21 cellular contexts compared by ENCODE assay signal in the genomic region with DNA sequence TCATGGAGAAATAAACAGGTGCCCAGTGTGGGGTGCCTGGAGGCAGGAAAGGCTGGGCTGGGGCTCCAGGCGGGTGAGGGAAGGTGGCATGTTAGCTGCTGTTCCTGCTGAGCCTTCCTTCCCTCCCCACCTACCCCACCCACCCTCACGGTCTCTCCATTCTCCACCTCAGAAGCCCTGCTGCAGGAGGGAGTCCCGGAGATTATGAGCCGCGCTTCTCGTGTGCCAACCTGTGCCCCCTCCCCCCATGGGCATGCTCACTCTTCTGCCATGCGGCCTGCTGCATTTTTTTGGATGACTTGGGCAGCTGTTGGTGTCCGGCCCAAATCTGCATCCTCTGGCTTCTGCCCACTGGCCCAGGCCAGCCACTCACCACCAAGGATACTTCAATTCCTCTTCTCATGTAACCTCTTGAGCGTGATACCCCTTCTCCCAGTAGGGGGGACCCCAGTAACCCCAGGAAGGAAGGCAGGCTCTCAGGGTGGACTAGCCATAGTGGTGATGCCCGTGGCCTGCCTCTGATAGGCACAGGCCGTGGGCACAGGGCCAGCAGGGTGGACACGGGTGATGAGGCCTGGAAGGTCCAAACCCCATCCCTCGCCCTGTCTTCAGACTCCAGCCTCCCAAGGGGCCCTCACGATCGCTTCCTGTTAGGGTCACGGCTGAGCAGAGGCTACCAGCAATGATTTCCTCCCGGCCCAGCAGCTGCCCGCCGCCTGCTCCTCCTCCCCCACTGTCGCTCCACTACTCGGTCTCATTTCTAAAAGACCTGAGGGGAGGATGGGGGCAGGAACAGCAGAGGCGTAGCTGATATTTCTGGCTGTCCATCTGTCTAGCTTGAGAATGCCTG. TPM values are rescaled to one million over a fixed set of nuclear protein-coding genes. Genes with fewer than 3 reads are reported as not detected.
A peak's percentile ranks its signal among the peaks of the same experiment; 100 is the strongest.
DNase-seq lines count a peak whose midpoint lies in the region; ATAC-seq and TF ChIP-seq lines count a peak whose summit lies in the region.
"Had no signal": no experiment of that assay in that cellular context is flagged by ENCODE, and none has a peak within 500 bp of the region (broad histone marks: within the 10 kb centered on the region; RNA-seq: fewer than 3 reads in every experiment).

No MANE protein-coding gene starts in this region.

- no peaks in the 10 kb centered on the region for H3K27me3 ChIP-seq in lower lobe of right lung (ENCODE audit: low read depth)

- H3K4me1 Mint-ChIP-seq in chondrocyte (ENCODE audit: low read depth): peaks cover 84% of the 10 kb centered on the region
- peaks cover 60% of the 10 kb centered on the region for H3K4me1 Mint-ChIP-seq in type B pancreatic cell (ENCODE audit: unreplicated experiment)
- H3K4me1 Mint-ChIP-seq: CD8-positive, alpha-beta memory T cell; immature natural killer cell had no signal

- TF ChIP-seq CTCF in chondrocyte (IDR thresholded peaks at IDR 0.05) (no peak), lower lobe of right lung (IDR thresholded peaks at IDR 0.05) (no peak), type B pancreatic cell (conservative IDR thresholded peaks at IDR 0.05) (no peak)

- H3K4me3 ChIP-seq in lower lobe of right lung: no peak overlapping the region
- H3K4me3 ChIP-seq: GM23248 had no signal

- peak overlapping the region; percentile 85 for H3K27ac Mint-ChIP-seq in chondrocyte (ENCODE audit: unreplicated experiment)
- peak overlapping the region; percentile 21 for H3K27ac Mint-ChIP-seq in type B pancreatic cell
- H3K27ac Mint-ChIP-seq: activated CD8-positive, alpha-beta T cell treated with anti-CD3 and anti-CD28 coated beads for 36 hours; CD8-positive, alpha-beta memory T cell; effector memory CD8-positive, alpha-beta T cell; immature natural killer cell; stimulated activated memory B cell treated with anti-CD40 and anti-IgM and Interleukin-4, amounts not matched to agents 10 μg/mL and 1 μg/mL and 100 μg/mL, for 72 hours had no signal

- DNase-seq in NCI-H2227 (lab: John Stamatoyannopoulos, UW; ENCODE audit: unreplicated experiment) (peak; percentile 20), NCI-H2227 treated with DMSO at 0.1 percent for 48 hours (lab: John Stamatoyannopoulos, UW) (no peak), chondrocyte (ENCODE audit: low spot score) (peak; percentile 90), lower lobe of right lung (no peak), type B pancreatic cell (ENCODE audit: extremely low spot score, unreplicated experiment) (no peak), HT-29 (ENCODE audit: low spot score) (no peak), HK-2 (ENCODE audit: unreplicated experiment) (no peak)
- DNase-seq: activated CD8-positive, alpha-beta T cell treated with anti-CD3 and anti-CD28 coated beads for 36 hours; anterior cingulate cortex; CD8-positive, alpha-beta memory T cell; effector memory CD8-positive, alpha-beta T cell; immature natural killer cell; Karpas-422; NCI-H1694 treated with DMSO at 0.1 percent for 48 hours; NCI-H526 treated with DMSO at 0.1 percent for 48 hours; stimulated activated CD4-positive, alpha-beta T cell treated with anti-CD3 and anti-CD28 coated beads, Interleukin-4, amount 100 ng/mL, for 4 hours; T1000 had no signal

- intact Hi-C loops in lower lobe of right lung (cut with DNase I): no loop called here

- ATAC-seq in lower lobe of right lung (no peak), HG03139 (IDR thresholded peaks at IDR 0.05; ENCODE audit: unreplicated experiment) (no peak)
- ATAC-seq: activated CD8-positive, alpha-beta T cell treated with anti-CD3 and anti-CD28 coated beads for 36 hours; effector memory CD8-positive, alpha-beta T cell; stimulated activated memory B cell treated with anti-CD40 and anti-IgM and Interleukin-4, amounts not matched to agents 10 μg/mL and 1 μg/mL and 100 μg/mL, for 72 hours had no signal

- no peaks in the 10 kb centered on the region for H3K9me3 ChIP-seq in lower lobe of right lung

- H3K4me3 Mint-ChIP-seq in chondrocyte (ENCODE audit: unreplicated experiment) (no peak overlapping the region), type B pancreatic cell (peak overlapping the region; percentile 25)
- H3K4me3 Mint-ChIP-seq: activated CD8-positive, alpha-beta T cell treated with anti-CD3 and anti-CD28 coated beads for 36 hours; CD8-positive, alpha-beta memory T cell; effector memory CD8-positive, alpha-beta T cell; immature natural killer cell; stimulated activated memory B cell treated with anti-CD40 and anti-IgM and Interleukin-4, amounts not matched to agents 10 μg/mL and 1 μg/mL and 100 μg/mL, for 72 hours had no signal

- no peaks in the 10 kb centered on the region for H3K36me3 ChIP-seq in lower lobe of right lung

- H3K36me3 Mint-ChIP-seq in chondrocyte (ENCODE audit: low read depth) (no peaks in the 10 kb centered on the region), type B pancreatic cell (no peaks in the 10 kb centered on the region)
- H3K36me3 Mint-ChIP-seq: CD8-positive, alpha-beta memory T cell; immature natural killer cell; stimulated activated memory B cell treated with anti-CD40 and anti-IgM and Interleukin-4, amounts not matched to agents 10 μg/mL and 1 μg/mL and 100 μg/mL, for 72 hours had no signal

- no peaks in the 10 kb centered on the region for H3K9me3 Mint-ChIP-seq in chondrocyte (ENCODE audit: low read depth)
- H3K9me3 Mint-ChIP-seq in type B pancreatic cell: no peaks in the 10 kb centered on the region
- H3K9me3 Mint-ChIP-seq: activated CD8-positive, alpha-beta T cell treated with anti-CD3 and anti-CD28 coated beads for 36 hours; CD8-positive, alpha-beta memory T cell; effector memory CD8-positive, alpha-beta T cell; immature natural killer cell; stimulated activated memory B cell treated with anti-CD40 and anti-IgM and Interleukin-4, amounts not matched to agents 10 μg/mL and 1 μg/mL and 100 μg/mL, for 72 hours had no signal

- H3K4me1 ChIP-seq in lower lobe of right lung: peaks cover 78% of the 10 kb centered on the region

- peak overlapping the region; percentile 58 for H3K27ac ChIP-seq in lower lobe of right lung
- H3K27ac ChIP-seq: 22Rv1, GM23248 had no signal

- H3K27me3 Mint-ChIP-seq in chondrocyte (ENCODE audit: low read depth): no peaks in the 10 kb centered on the region
- H3K27me3 Mint-ChIP-seq in type B pancreatic cell: peaks cover 3% of the 10 kb centered on the region
- H3K27me3 Mint-ChIP-seq: activated CD8-positive, alpha-beta T cell treated with anti-CD3 and anti-CD28 coated beads for 36 hours had no signal

RNA-seq across cellular contexts. Expression of gene UNC5B, which starts 27.8 kb away (rescaled TPM):
- total RNA-seq in chondrocyte: 36.4 to 61.1 TPM (median 57.9 TPM) in 3 replicates
- total RNA-seq in lower lobe of right lung: 22.2 TPM
- 16.3 and 22.4 TPM in 2 replicates for total RNA-seq in type B pancreatic cell (ENCODE audit: low replicate concordance)
- total RNA-seq in HT-29 (2014; rRNA removed; shearing (Covaris generic)): 0.21 and 0.51 TPM in 2 replicates

Comparison
In these comparisons a context has a peak if more than half of its experiments do, and no peak if none do; other contexts are left out.
1. DNase-seq: peak in NCI-H2227 (single experiment) and chondrocyte (single experiment); none in NCI-H2227 treated with DMSO at 0.1 percent for 48 hours (single experiment), lower lobe of right lung (single experiment), type B pancreatic cell (single experiment), HT-29 (single experiment) and HK-2 (single experiment).
2. RNA of gene UNC5B, which starts 27.8 kb away (total RNA-seq): 36.4 to 61.1 TPM in chondrocyte, 16.3 to 22.4 TPM in type B pancreatic cell and 22.2 TPM in lower lobe of right lung (single experiment); 0.21 to 0.51 TPM in HT-29; every median in the first group is over 10 times any median in the second.